Comparison of ENCODE assay signal across 29 cellular contexts in the genomic region with DNA sequence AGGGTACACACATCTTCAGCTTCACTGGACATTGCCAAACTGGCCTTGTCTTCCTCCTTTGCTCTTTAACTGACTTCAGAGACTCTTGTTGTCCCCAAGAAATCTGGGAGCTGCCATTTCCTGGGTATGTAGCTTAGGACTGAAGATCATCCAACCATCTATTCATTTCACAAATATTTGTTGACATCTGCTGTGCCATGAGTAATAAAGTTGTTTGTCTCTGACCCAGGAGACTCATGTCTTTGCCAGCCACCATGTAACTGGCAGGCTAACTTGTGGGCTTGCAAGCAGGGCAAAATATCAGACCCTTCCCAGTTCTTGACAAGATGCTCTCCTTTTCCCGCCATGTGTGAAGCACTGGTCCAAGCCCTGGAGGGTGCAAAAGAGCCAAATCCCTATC. TPM values are rescaled to one million over a fixed set of nuclear protein-coding genes. Genes with fewer than 3 reads are reported as not detected.
"Had no signal": no experiment of that assay in that cellular context is flagged by ENCODE, and none has a peak within 500 bp of the region (broad histone marks: within the 10 kb centered on the region; RNA-seq: fewer than 3 reads in every experiment).

No MANE protein-coding gene starts in this region.

- ATAC-seq: activated CD4-positive, CD25-positive, alpha-beta regulatory T cell treated with anti-CD3 and anti-CD28 coated beads, Interleukin-2, amount 50 U/mL, for 24 hours; activated CD8-positive, alpha-beta memory T cell treated with anti-CD3 and anti-CD28 coated beads, Interleukin-2, amount 10 ng/mL, durations not matched to agents 7 days and 5 days; activated CD8-positive, alpha-beta T cell treated with anti-CD3 and anti-CD28 coated beads, Interleukin-2, amount 10 ng/mL, durations not matched to agents 7 days and 5 days; activated naive CD4-positive, alpha-beta T cell treated with anti-CD3 and anti-CD28 coated beads, Interleukin-2, amount 50 U/mL, for 72 hours; esophagus mucosa; gastroesophageal sphincter; heart right ventricle; T-cell had no signal

- H3K9me3 ChIP-seq: ascending aorta, breast epithelium, colonic mucosa, gastroesophageal sphincter, heart right ventricle had no signal

- H3K4me3 ChIP-seq: ascending aorta, breast epithelium, cardiac muscle cell, colonic mucosa, gastroesophageal sphincter, heart right ventricle had no signal

- H3K36me3 ChIP-seq: ascending aorta, breast epithelium, cardiac muscle cell, colonic mucosa, gastroesophageal sphincter, heart right ventricle, WERI-Rb-1 had no signal

- H3K27ac ChIP-seq: ascending aorta, breast epithelium, cardiac muscle cell, colonic mucosa, gastroesophageal sphincter, heart right ventricle, WERI-Rb-1 had no signal

- DNase-seq: activated B cell treated with CpG ODN at 0.5 μM for 24 hours; activated CD4-positive, alpha-beta memory T cell treated with anti-CD3 and anti-CD28 coated beads for 36 hours; activated CD4-positive, alpha-beta T cell treated with anti-CD3 and anti-CD28 coated beads for 48 hours; activated CD8-positive, alpha-beta memory T cell treated with anti-CD3 and anti-CD28 coated beads, Interleukin-2, amount 10 ng/mL, durations not matched to agents 7 days and 5 days; activated CD8-positive, alpha-beta memory T cell treated with anti-CD3 and anti-CD28 coated beads, Interleukin-2, amount 50 U/mL, for 4 hours; activated CD8-positive, alpha-beta T cell treated with anti-CD3 and anti-CD28 coated beads, Interleukin-2, amount 10 ng/mL, durations not matched to agents 7 days and 5 days; activated effector memory CD4-positive, alpha-beta T cell treated with anti-CD3 and anti-CD28 coated beads, Interleukin-2, amount 50 U/mL, for 16 hours; activated naive CD4-positive, alpha-beta T cell treated with anti-CD3 and anti-CD28 coated beads, Interleukin-2, amount 10 ng/mL, durations not matched to agents 7 days and 5 days; activated naive CD8-positive, alpha-beta T cell treated with anti-CD3 and anti-CD28 coated beads, Interleukin-2, amount 10 ng/mL, durations not matched to agents 7 days and 5 days; activated T-cell treated with anti-CD3 and anti-CD28 coated beads, Interleukin-2, amount 50 U/mL, for 1 hour; activated T-cell treated with anti-CD3 and anti-CD28 coated beads, Interleukin-2, amount 50 U/mL, for 48 hours; central memory CD4-positive, alpha-beta T cell; cerebellar nuclear complex; colonic mucosa; effector CD8-positive, alpha-beta T cell; foreskin melanocyte; heart right ventricle; T-cell; T1000; WERI-Rb-1 had no signal

- H3K27me3 ChIP-seq: ascending aorta, breast epithelium, colonic mucosa had no signal

- H3K4me1 ChIP-seq: ascending aorta, breast epithelium, colonic mucosa, gastroesophageal sphincter had no signal

RNA-seq across cellular contexts. Expression of a gene that starts 33.0 kb away (rescaled TPM):
- total RNA-seq: activated B cell treated with CpG ODN at 0.5 μM for 24 hours; activated CD4-positive, alpha-beta memory T cell treated with anti-CD3 and anti-CD28 coated beads for 36 hours; activated CD8-positive, alpha-beta memory T cell treated with anti-CD3 and anti-CD28 coated beads for 36 hours; activated CD8-positive, alpha-beta memory T cell treated with anti-CD3 and anti-CD28 coated beads, Interleukin-2, amount 10 ng/mL, durations not matched to agents 7 days and 5 days; activated CD8-positive, alpha-beta T cell treated with anti-CD3 and anti-CD28 coated beads, Interleukin-2, amount 10 ng/mL, durations not matched to agents 7 days and 5 days; activated naive CD8-positive, alpha-beta T cell treated with anti-CD3 and anti-CD28 coated beads, Interleukin-2, amount 10 ng/mL, durations not matched to agents 7 days and 5 days; endothelial cell of umbilical vein; T-cell had no signal
- polyA plus RNA-seq: endothelial cell of umbilical vein had no signal
